Comparison of ENCODE assay signal across 16 cellular contexts in the genomic region with DNA sequence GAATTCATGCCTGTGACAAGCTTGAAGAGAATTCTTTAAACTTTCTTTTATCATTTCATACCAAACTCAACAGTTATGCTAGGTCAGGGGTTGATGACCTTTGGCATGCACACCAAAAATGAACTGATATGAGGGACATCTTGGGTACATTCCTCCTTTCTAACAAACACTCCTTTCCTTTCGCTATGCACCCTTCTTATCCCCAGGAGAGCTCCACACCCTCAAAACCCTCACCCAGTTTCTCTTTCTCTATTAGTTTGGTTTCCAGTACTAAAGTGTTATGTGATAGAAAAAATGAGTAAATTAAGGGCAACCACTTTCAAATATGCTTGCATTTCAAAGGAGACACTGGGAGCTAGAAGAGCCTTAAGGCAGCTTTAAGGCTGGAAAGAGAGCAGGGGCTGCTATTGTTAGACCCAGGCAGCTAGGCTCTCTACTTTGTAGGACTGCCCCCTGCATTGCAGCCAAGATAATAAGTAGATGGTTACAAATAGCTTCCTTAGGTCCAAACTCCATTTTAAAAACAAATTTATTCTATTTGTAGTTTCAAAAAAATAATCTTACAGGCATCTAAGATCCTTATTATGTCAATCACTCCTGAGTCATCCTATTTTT.
"Had no signal": no experiment of that assay in that cellular context is flagged by ENCODE, and none has a peak within 500 bp of the region (broad histone marks: within the 10 kb centered on the region; RNA-seq: fewer than 3 reads in every experiment).

No MANE protein-coding gene starts in this region.

- H3K27me3 ChIP-seq: thyroid gland, uterus had no signal

- H3K4me3 ChIP-seq: mucosa of descending colon, thyroid gland, uterus had no signal

- H3K27me3 Mint-ChIP-seq: activated CD8-positive, alpha-beta memory T cell treated with anti-CD3 and anti-CD28 coated beads, Interleukin-2, amount 10 ng/mL, durations not matched to agents 7 days and 5 days; activated T-cell treated with anti-CD3 and anti-CD28 coated beads, Interleukin-2, amount 50 U/mL, for 24 hours had no signal

- H3K9me3 Mint-ChIP-seq: activated T-cell treated with anti-CD3 and anti-CD28 coated beads, Interleukin-2, amount 50 U/mL, for 24 hours; endodermal cell had no signal

- H3K9me3 ChIP-seq: mucosa of descending colon, thyroid gland, uterus had no signal

- H3K36me3 ChIP-seq: thyroid gland, uterus had no signal

- H3K4me1 ChIP-seq: thyroid gland, uterus had no signal

- H3K27ac ChIP-seq: thyroid gland, uterus had no signal

- H3K36me3 Mint-ChIP-seq: activated CD8-positive, alpha-beta memory T cell treated with anti-CD3 and anti-CD28 coated beads, Interleukin-2, amount 10 ng/mL, durations not matched to agents 7 days and 5 days; natural killer cell had no signal

- DNase-seq: activated CD4-positive, alpha-beta T cell treated with anti-CD3 and anti-CD28 coated beads for 1 hour; activated CD4-positive, alpha-beta T cell treated with anti-CD3 and anti-CD28 coated beads, Interleukin-2, amount 50 U/mL, for 48 hours; activated CD8-positive, alpha-beta memory T cell treated with anti-CD3 and anti-CD28 coated beads, Interleukin-2, amount 10 ng/mL, durations not matched to agents 7 days and 5 days; activated gamma-delta T cell; activated T-cell treated with anti-CD3 and anti-CD28 coated beads, Interleukin-2, amount 50 U/mL, for 24 hours; dermis blood vessel endothelial cell; endodermal cell; erythroblast; left colon; mammary epithelial cell; mucosa of descending colon; natural killer cell; small intestine; SW 1271; thyroid gland; uterus had no signal

- H3K4me3 Mint-ChIP-seq: activated CD8-positive, alpha-beta memory T cell treated with anti-CD3 and anti-CD28 coated beads, Interleukin-2, amount 10 ng/mL, durations not matched to agents 7 days and 5 days; activated T-cell treated with anti-CD3 and anti-CD28 coated beads, Interleukin-2, amount 50 U/mL, for 24 hours; endodermal cell; natural killer cell had no signal

- H3K4me1 Mint-ChIP-seq: activated CD8-positive, alpha-beta memory T cell treated with anti-CD3 and anti-CD28 coated beads, Interleukin-2, amount 10 ng/mL, durations not matched to agents 7 days and 5 days; endodermal cell; natural killer cell had no signal

- FAIRE-seq: small intestine had no signal

- ATAC-seq: activated CD8-positive, alpha-beta memory T cell treated with anti-CD3 and anti-CD28 coated beads, Interleukin-2, amount 10 ng/mL, durations not matched to agents 7 days and 5 days; left colon; mucosa of descending colon; natural killer cell had no signal

- H3K27ac Mint-ChIP-seq: activated CD8-positive, alpha-beta memory T cell treated with anti-CD3 and anti-CD28 coated beads, Interleukin-2, amount 10 ng/mL, durations not matched to agents 7 days and 5 days; activated T-cell treated with anti-CD3 and anti-CD28 coated beads, Interleukin-2, amount 50 U/mL, for 24 hours; endodermal cell; natural killer cell had no signal
